33 cellular contexts compared by ENCODE assay signal in the genomic region with DNA sequence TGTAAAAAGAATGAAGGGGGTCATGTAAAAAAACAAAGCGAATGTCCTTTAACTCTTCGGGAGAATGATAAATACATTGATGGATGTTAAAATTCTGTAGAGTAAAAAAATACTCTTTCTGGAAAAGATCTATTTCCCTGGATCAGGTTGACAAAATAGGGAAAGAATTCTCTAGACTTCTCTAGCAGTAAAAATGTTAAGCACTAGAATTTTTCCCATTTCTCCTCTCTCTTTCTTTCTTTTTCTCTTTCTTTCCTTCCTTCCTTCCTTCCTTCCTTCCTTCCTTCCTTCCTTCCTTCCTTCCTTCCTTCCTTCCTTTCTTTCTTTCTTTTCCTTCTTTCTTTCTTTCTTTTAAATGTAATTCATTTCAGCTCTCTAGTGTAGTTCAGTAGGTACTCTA.
"Had no signal": no experiment of that assay in that cellular context is flagged by ENCODE, and none has a peak within 500 bp of the region (broad histone marks: within the 10 kb centered on the region; RNA-seq: fewer than 3 reads in every experiment).

No MANE protein-coding gene starts in this region.

- H3K4me1 ChIP-seq: adrenal gland, ascending aorta, body of pancreas, breast epithelium had no signal

- H3K9me3 ChIP-seq: adrenal gland, ascending aorta, body of pancreas, breast epithelium had no signal

- ATAC-seq: activated naive CD4-positive, alpha-beta T cell treated with anti-CD3 and anti-CD28 coated beads, Interleukin-2, amount 50 U/mL, for 72 hours; activated naive CD8-positive, alpha-beta T cell treated with anti-CD3 and anti-CD28 coated beads, Interleukin-2, amount 50 U/mL, for 24 hours; activated T-cell treated with anti-CD3 and anti-CD28 coated beads, Interleukin-2, amount 50 U/mL, for 4 hours; activated T-cell treated with anti-CD3 and anti-CD28 coated beads, Interleukin-2, amount 50 U/mL, for 72 hours; activated T-helper 17 cell treated with anti-CD3 and anti-CD28 coated beads, Interleukin-2, amount 50 U/mL, for 72 hours; body of pancreas had no signal

- FAIRE-seq: astrocyte, bronchial epithelial cell had no signal

- DNase-seq: activated effector memory CD4-positive, alpha-beta T cell treated with anti-CD3 and anti-CD28 coated beads, Interleukin-2, amount 50 U/mL, for 16 hours; activated effector memory CD4-positive, alpha-beta T cell treated with Interleukin-2 at 50 U/mL for 16 hours; activated gamma-delta T cell; activated gamma-delta T cell treated with Interleukin-2 at 50 U/mL for 16 hours; activated naive CD4-positive, alpha-beta T cell; activated naive CD4-positive, alpha-beta T cell treated with anti-CD3 and anti-CD28 coated beads for 36 hours; activated naive CD4-positive, alpha-beta T cell treated with anti-CD3 and anti-CD28 coated beads, Interleukin-2, amount 10 ng/mL, durations not matched to agents 7 days and 5 days; activated naive CD4-positive, alpha-beta T cell treated with anti-CD3 and anti-CD28 coated beads, Interleukin-2, amount 50 U/mL, for 16 hours; activated naive CD4-positive, alpha-beta T cell treated with Interleukin-2 at 50 U/mL for 16 hours; activated naive CD8-positive, alpha-beta T cell treated with anti-CD3 and anti-CD28 coated beads for 36 hours; activated naive CD8-positive, alpha-beta T cell treated with anti-CD3 and anti-CD28 coated beads, Interleukin-2, amount 10 ng/mL, durations not matched to agents 7 days and 5 days; activated naive CD8-positive, alpha-beta T cell treated with anti-CD3 and anti-CD28 coated beads, Interleukin-2, amount 50 U/mL, for 24 hours; activated T-cell treated with anti-CD3 and anti-CD28 coated beads, Interleukin-2, amount 50 U/mL, for 1 hour; activated T-cell treated with anti-CD3 and anti-CD28 coated beads, Interleukin-2, amount 50 U/mL, for 24 hours; activated T-cell treated with anti-CD3 and anti-CD28 coated beads, Interleukin-2, amount 50 U/mL, for 4 hours; activated T-cell treated with anti-CD3 and anti-CD28 coated beads, Interleukin-2, amount 50 U/mL, for 48 hours; activated T-cell treated with anti-CD3 and anti-CD28 coated beads, Interleukin-2, amount 50 U/mL, for 72 hours; adrenal gland; amniotic stem cell; amygdala; anterior cingulate cortex; aorta; body of pancreas; brain microvascular endothelial cell; caudate nucleus; central memory CD4-positive, alpha-beta T cell had no signal

- H3K27ac ChIP-seq: adrenal gland, ascending aorta, body of pancreas, brain microvascular endothelial cell, breast epithelium, cardiac muscle cell had no signal

- H3K4me3 ChIP-seq: adrenal gland, ascending aorta, body of pancreas, breast epithelium, cardiac muscle cell had no signal

- H3K27me3 ChIP-seq: adrenal gland, ascending aorta, body of pancreas, brain microvascular endothelial cell, breast epithelium, cardiac muscle cell had no signal

- H3K36me3 ChIP-seq: adrenal gland, ascending aorta, brain microvascular endothelial cell, breast epithelium, cardiac muscle cell had no signal
